Comparison of ENCODE assay signal across 8 cellular contexts in genomic region chr14:55579724-55580400, GRCh38. TPM values are rescaled to one million over a fixed set of nuclear protein-coding genes. Genes with fewer than 3 reads are reported as not detected.
DNase-seq lines count a peak whose midpoint lies in the region; ATAC-seq, FAIRE-seq and TF ChIP-seq lines count a peak whose summit lies in the region.

Gene KTN1 (plus strand): TSS chr14:55580207. CDS start chr14:55612049, 31,842 bp downstream.

- intact Hi-C loops in uterus (cut with DNase I; ENCODE audit: low total_unique reads) = no loop called here

- peak within 1 kb of the TSS; percentile 98 for H3K27ac ChIP-seq in right atrium auricular region
- H3K27ac ChIP-seq in uterus = peak within 1 kb of the TSS; percentile 92 to 97

- H3K4me3 ChIP-seq in right atrium auricular region (peak within 1 kb of the TSS; percentile 91 to 95), uterus (peak within 1 kb of the TSS; percentile 86 to 87)

- no peak for TF ChIP-seq POLR2A in GM12891 (IDR thresholded peaks at IDR 0.05; ENCODE audit: low read depth, low read length)
- peak; percentile 51 to 73 for TF ChIP-seq POLR2A in uterus (IDR thresholded peaks at IDR 0.05)

- FAIRE-seq in GM12891 (lab: Jason Lieb, UNC) = peak; percentile 60

- peak; percentile 76 for ATAC-seq in HG02623 (IDR thresholded peaks at IDR 0.05; ENCODE audit: unreplicated experiment)

- TF ChIP-seq CTCF in right atrium auricular region (IDR thresholded peaks at IDR 0.05) (no peak), uterus (IDR thresholded peaks at IDR 0.05) (peak in 1 of 4 experiments; percentile 6)

- H3K9me3 ChIP-seq in right atrium auricular region (no peaks in the 10 kb centered on the region), uterus (no peaks in the 10 kb centered on the region)

- DNase-seq in GM12891 (ENCODE audit: insufficient read length, low spot score) (peak; percentile 67), NCI-H1105 treated with DMSO at 0.1 percent for 48 hours (lab: John Stamatoyannopoulos, UW) (peak; percentile 72), T-helper 2 cell (peak; percentile 73 to 94 (median 79)), amygdala (lab: John Stamatoyannopoulos, UW) (peak in 51 of 56 donors; percentile 26 to 85 (median 67)), right atrium auricular region (ENCODE audit: low spot score) (peak; percentile 68), putamen (ENCODE audit: low spot score) (peak; percentile 88), uterus (peak; percentile 68 to 80)

- H3K36me3 ChIP-seq in right atrium auricular region (no peaks in the 10 kb centered on the region), uterus (no peaks in the 10 kb centered on the region)

- H3K27me3 ChIP-seq in right atrium auricular region (no peaks in the 10 kb centered on the region), uterus (no peaks in the 10 kb centered on the region)

- peaks cover 0 to 45% of the 10 kb centered on the region in 2 donors for H3K4me1 ChIP-seq in right atrium auricular region
- H3K4me1 ChIP-seq in uterus = peaks cover 0 to 13% of the 10 kb centered on the region in 2 donors

TF ChIP-seq in GM12891, 5 proteins besides CTCF, POLR2A, EP300 and RAD21:
- no peak for TF ChIP-seq SPI1 (IDR thresholded peaks at IDR 0.05; ENCODE audit: low read depth, low read length)
- TF ChIP-seq POLR2AphosphoS5 (IDR thresholded peaks at IDR 0.05; ENCODE audit: low read depth, low read length) = no peak
- TF ChIP-seq PAX5 (IDR thresholded peaks at IDR 0.05; ENCODE audit: insufficient read depth, low read length, severe bottlenecking) = no peak
- TF ChIP-seq TAF1 (IDR thresholded peaks at IDR 0.05; ENCODE audit: low read depth, low read length) = no peak
- TF ChIP-seq POU2F2 (IDR thresholded peaks at IDR 0.05; ENCODE audit: low read depth, low read length) = no peak

RNA-seq across cellular contexts. Expression of gene KTN1, which starts in this region (rescaled TPM):
- polyA plus RNA-seq in GM12891 (2012; ENCODE audit: low read depth, missing spikeins) = 50.7 TPM
- total RNA-seq in right atrium auricular region (100 to 1,000 TPM; 128 to 209 TPM), uterus (100 to 1,000 TPM in 2 of 4 donors, 10 to 100 TPM in 2; 57.9 to 183 (median 99.7) TPM)

Comparison
In these comparisons a context has a peak if more than half of its experiments do, and no peak if none do; other contexts are left out.
1. Peak in every context shown above with its lines: DNase-seq, ATAC-seq, H3K4me3 ChIP-seq and H3K27ac ChIP-seq.